20 cellular contexts compared by ENCODE assay signal in genomic region chr2:44352510-44352909, GRCh38. TPM values are rescaled to one million over a fixed set of nuclear protein-coding genes. Genes with fewer than 3 reads are reported as not detected.
DNase-seq lines count a peak whose midpoint lies in the region; ATAC-seq, FAIRE-seq and TF ChIP-seq lines count a peak whose summit lies in the region.
"Had no signal": no experiment of that assay in that cellular context is flagged by ENCODE, and none has a peak within 500 bp of the region (broad histone marks: within the 10 kb centered on the region; RNA-seq: fewer than 3 reads in every experiment).

No MANE protein-coding gene starts in this region.

- ATAC-seq in A549 (no peak), T-helper 17 cell (no peak)
- ATAC-seq in stimulated activated effector memory CD8-positive, alpha-beta T cell treated with anti-CD3 and anti-CD28 coated beads, Interleukin-12 subunit alpha, Interleukin-12 subunit beta, amount 100 ng/mL, for 72 hours, result no peak

- H3K9me2 ChIP-seq in Karpas-422 (replicated peaks; ENCODE audit: insufficient read depth, low read length), result no peaks in the 10 kb centered on the region

- no peak for FAIRE-seq in A549 (lab: Jason Lieb, UNC)
- FAIRE-seq: G401.6, GM12891, GM19239 had no signal

- no peak for TF ChIP-seq CTCF in A549 (IDR thresholded peaks at IDR 0.05)
- TF ChIP-seq CTCF in neutrophil (IDR thresholded peaks at IDR 0.05), result no peak

- no peak for TF ChIP-seq POLR2A in A549 (IDR thresholded peaks at IDR 0.05; ENCODE audit: low read length)

- no peak for TF ChIP-seq RAD21 in A549 (conservative IDR thresholded peaks at IDR 0.05 in 1 of 2, IDR thresholded peaks at IDR 0.05 in 1 of 2)

- H3K36me3 Mint-ChIP-seq in T-helper 17 cell (ENCODE audit: low read depth), result peaks cover 6% of the 10 kb centered on the region
- peaks cover 23% of the 10 kb centered on the region for H3K36me3 Mint-ChIP-seq in stimulated activated effector memory CD8-positive, alpha-beta T cell treated with anti-CD3 and anti-CD28 coated beads, Interleukin-12 subunit alpha, Interleukin-12 subunit beta, amount 100 ng/mL, for 72 hours

- H3K27me3 ChIP-seq in neutrophil, result no peaks in the 10 kb centered on the region
- no peaks in the 10 kb centered on the region for H3K27me3 ChIP-seq in subcutaneous abdominal adipose tissue (ENCODE audit: control insufficient read depth in 5 of 5, insufficient read depth in 4 of 5, low read length in 5 of 5)
- H3K27me3 ChIP-seq in Karpas-422 (ENCODE audit: low read length), result no peaks in the 10 kb centered on the region
- H3K27me3 ChIP-seq: BLaER1 treated with 17β-estradiol and CSF1 and Interleukin-3, amounts not matched to agents 10 nM and 100 nM had no signal

- H3K27me3 Mint-ChIP-seq in T-helper 17 cell, result no peaks in the 10 kb centered on the region
- H3K27me3 Mint-ChIP-seq: B cell, IgD-negative memory B cell had no signal

- H3K4me1 ChIP-seq in A549, result no peaks in the 10 kb centered on the region
- peaks cover 41 to 44% of the 10 kb centered on the region in 2 experiments for H3K4me1 ChIP-seq in neutrophil (ENCODE audit: control insufficient read depth in 1 of 2, insufficient read depth in 1 of 2, low read depth in 1 of 2, low read length in 1 of 2)
- peaks cover 0 to 29% (median 24%) of the 10 kb centered on the region in 5 donors for H3K4me1 ChIP-seq in subcutaneous abdominal adipose tissue (ENCODE audit: control insufficient read depth in 5 of 5, insufficient read depth in 5 of 5, low read length in 5 of 5)
- no peaks in the 10 kb centered on the region for H3K4me1 ChIP-seq in Karpas-422 (ENCODE audit: low read length)
- H3K4me1 ChIP-seq: BLaER1 treated with 17β-estradiol and CSF1 and Interleukin-3, amounts not matched to agents 10 nM and 100 nM had no signal

- H3K9me3 ChIP-seq in A549, result no peaks in the 10 kb centered on the region
- H3K9me3 ChIP-seq in T-helper 17 cell (ENCODE audit: control insufficient read depth, low read length, poor library complexity, severe bottlenecking), result no peaks in the 10 kb centered on the region
- H3K9me3 ChIP-seq in neutrophil, result no peaks in the 10 kb centered on the region
- no peaks in the 10 kb centered on the region for H3K9me3 ChIP-seq in subcutaneous abdominal adipose tissue (ENCODE audit: control insufficient read depth in 5 of 5, low read length in 5 of 5)
- H3K9me3 ChIP-seq in Karpas-422 (ENCODE audit: low read length), result no peaks in the 10 kb centered on the region
- H3K9me3 ChIP-seq: BLaER1 treated with 17β-estradiol and CSF1 and Interleukin-3, amounts not matched to agents 10 nM and 100 nM; HAP-1 had no signal

- H3K4me3 ChIP-seq in A549 (no peak overlapping the region), neutrophil (ENCODE audit: low read depth in 1 of 2, low read length in 1 of 2) (no peak overlapping the region), subcutaneous abdominal adipose tissue (ENCODE audit: low read depth in 1 of 5, low read length in 5 of 5) (no peak overlapping the region), Karpas-422 (ENCODE audit: low read length) (no peak overlapping the region)
- H3K4me3 ChIP-seq: BLaER1 treated with 17β-estradiol and CSF1 and Interleukin-3, amounts not matched to agents 10 nM and 100 nM; GM23248; HAP-1 had no signal

- H3K27ac ChIP-seq in A549, result no peak overlapping the region
- peak overlapping the region; percentile 73 for H3K27ac ChIP-seq in neutrophil
- peak overlapping the region; percentile 71 for H3K27ac ChIP-seq in subcutaneous abdominal adipose tissue (ENCODE audit: low read depth, low read length)
- no peak overlapping the region for H3K27ac ChIP-seq in Karpas-422 (ENCODE audit: low read length)
- H3K27ac ChIP-seq: BLaER1 treated with 17β-estradiol and CSF1 and Interleukin-3, amounts not matched to agents 10 nM and 100 nM; GM23248 had no signal

- TF ChIP-seq EP300 in A549 (IDR thresholded peaks at IDR 0.05), result no peak

- no peaks in the 10 kb centered on the region for H3K9me3 Mint-ChIP-seq in stimulated activated effector memory CD8-positive, alpha-beta T cell treated with anti-CD3 and anti-CD28 coated beads, Interleukin-12 subunit alpha, Interleukin-12 subunit beta, amount 100 ng/mL, for 72 hours
- H3K9me3 Mint-ChIP-seq: CD8-positive, alpha-beta memory T cell; IgD-negative memory B cell had no signal

- peak overlapping the region; percentile 19 for H3K27ac Mint-ChIP-seq in T-helper 17 cell
- H3K27ac Mint-ChIP-seq in stimulated activated effector memory CD8-positive, alpha-beta T cell treated with anti-CD3 and anti-CD28 coated beads, Interleukin-12 subunit alpha, Interleukin-12 subunit beta, amount 100 ng/mL, for 72 hours, result no peak overlapping the region
- H3K27ac Mint-ChIP-seq: B cell, IgD-negative memory B cell had no signal

- H4K20me1 ChIP-seq in Karpas-422 (ENCODE audit: insufficient read depth, low read depth, low read length), result no peaks in the 10 kb centered on the region

- H3K9ac ChIP-seq in subcutaneous abdominal adipose tissue (ENCODE audit: low read length in 5 of 5) (no peak overlapping the region), Karpas-422 (ENCODE audit: low read length) (no peak overlapping the region)
- H3K9ac ChIP-seq: BLaER1 treated with 17β-estradiol and CSF1 and Interleukin-3, amounts not matched to agents 10 nM and 100 nM; GM23248 had no signal

- H3K4me2 ChIP-seq in A549, result no peak overlapping the region
- no peak overlapping the region for H3K4me2 ChIP-seq in Karpas-422 (ENCODE audit: low read depth, low read length, poor library complexity, severe bottlenecking)
- H3K4me2 ChIP-seq: BLaER1 treated with 17β-estradiol and CSF1 and Interleukin-3, amounts not matched to agents 10 nM and 100 nM had no signal

- H3K4me1 Mint-ChIP-seq in T-helper 17 cell, result peaks cover 35% of the 10 kb centered on the region
- H3K4me1 Mint-ChIP-seq in stimulated activated effector memory CD8-positive, alpha-beta T cell treated with anti-CD3 and anti-CD28 coated beads, Interleukin-12 subunit alpha, Interleukin-12 subunit beta, amount 100 ng/mL, for 72 hours, result peaks cover 35% of the 10 kb centered on the region

- DNase-seq in A549 (ENCODE audit: low read depth in 1 of 2, low spot score in 1 of 2), result no peak
- DNase-seq in T-helper 17 cell, result no peak
- no peak for DNase-seq in NCI-H1417 (lab: John Stamatoyannopoulos, UW)
- DNase-seq in NCI-H2171 (lab: John Stamatoyannopoulos, UW), result no peak
- DNase-seq in Karpas-422, result no peak
- DNase-seq in stimulated activated effector memory CD8-positive, alpha-beta T cell treated with anti-CD3 and anti-CD28 coated beads, Interleukin-12 subunit alpha, Interleukin-12 subunit beta, amount 100 ng/mL, for 72 hours (ENCODE audit: low spot score in 2 of 2), result no peak
- DNase-seq: 8988T; CD8-positive, alpha-beta memory T cell; COR-L47; DMS 273 treated with DMSO at 0.1 percent for 48 hours had no signal

- CTCF ChIA-PET in A549 (lab: Yijun Ruan, JAX), result interaction anchor here (1.1 to 2.1 kb wide), 6 partner anchors 9 to 127 kb away, joined by 3 to 9 read pairs (median 3); partner anchors contain the start of genes CAMKMT and PREPL

- WGBS in A549 (ENCODE audit: missing lambda C conversion rate), result 86% methylated on average over 1 of the region's 1 CpG

- H3K36me3 ChIP-seq in neutrophil (no peaks in the 10 kb centered on the region), subcutaneous abdominal adipose tissue (ENCODE audit: control insufficient read depth in 5 of 5, insufficient read depth in 5 of 5, low read length in 5 of 5) (no peaks in the 10 kb centered on the region), Karpas-422 (ENCODE audit: insufficient read depth, low read length) (no peaks in the 10 kb centered on the region)
- H3K36me3 ChIP-seq: HAP-1 had no signal

- H2AFZ ChIP-seq in Karpas-422 (ENCODE audit: low read length), result no peak overlapping the region
- H2AFZ ChIP-seq: GM23248 had no signal

- POLR2A ChIA-PET in A549 (lab: Yijun Ruan, JAX), result interaction anchor here (1.7 kb wide), 1 partner anchor 9 kb away, joined by 11 read pairs; the partner anchor contains the start of genes CAMKMT and PREPL

- no peak overlapping the region for H3K4me3 Mint-ChIP-seq in T-helper 17 cell
- H3K4me3 Mint-ChIP-seq in stimulated activated effector memory CD8-positive, alpha-beta T cell treated with anti-CD3 and anti-CD28 coated beads, Interleukin-12 subunit alpha, Interleukin-12 subunit beta, amount 100 ng/mL, for 72 hours, result no peak overlapping the region
- H3K4me3 Mint-ChIP-seq: B cell; CD8-positive, alpha-beta memory T cell; IgD-negative memory B cell had no signal

- H3K79me2 ChIP-seq in Karpas-422 (ENCODE audit: low read length), result peaks cover 94% of the 10 kb centered on the region

TF ChIP-seq in A549, 52 proteins besides CTCF, POLR2A, EP300 and RAD21:
- TF ChIP-seq MAFK (IDR thresholded peaks at IDR 0.05; ENCODE audit: partially characterized antibody) (peak; percentile 53), HEYL (CRISPR knock-in tag; IDR thresholded peaks at IDR 0.05) (no peak)

RNA-seq across cellular contexts. Expression of gene PREPL, which starts 8.8 kb away (rescaled TPM):
- polyA plus RNA-seq in A549 (2011; rRNA removed) (78.8 and 92.7 TPM in 2 replicates), A549 (2017; fragmentation: RNase III; extraction: RNeasy Plus Mini Kit Qiagen cat#74134 plus additional on column Dnase treatment) (28.7 to 31.1 TPM (median 29.6 TPM) in 3 replicates)
- polyA plus RNA-seq in A549 (2012; cell fraction: cytosol; rRNA removed), result 10.6 and 10.9 TPM in 2 replicates
- polyA plus RNA-seq in A549 (2012; cell fraction: nucleus; rRNA removed), result 7.5 and 11.2 TPM in 2 replicates
- polyA minus RNA-seq in A549 (2011; rRNA and poly(A)+ RNA removed), result 28.5 and 29.6 TPM in 2 replicates
- 10 to 100 TPM; 21.3 to 23.4 TPM for total RNA-seq in T-helper 17 cell
- 35.0 and 80.8 TPM in 2 replicates for total RNA-seq in Karpas-422 (2014; rRNA removed; shearing (Covaris generic); ENCODE audit: low replicate concordance)

RNA-seq across cellular contexts. Expression of gene CAMKMT, which starts 9.2 kb away (rescaled TPM):
- polyA plus RNA-seq in A549 (2011; rRNA removed) (10.0 and 15.7 TPM in 2 replicates), A549 (2017; fragmentation: RNase III; extraction: RNeasy Plus Mini Kit Qiagen cat#74134 plus additional on column Dnase treatment) (6.2 to 6.7 TPM (median 6.5 TPM) in 3 replicates)
- 3.7 and 4.3 TPM in 2 replicates for polyA plus RNA-seq in A549 (2012; cell fraction: cytosol; rRNA removed)
- polyA plus RNA-seq in A549 (2012; cell fraction: nucleus; rRNA removed), result 2.4 and 3.2 TPM in 2 replicates
- polyA minus RNA-seq in A549 (2011; rRNA and poly(A)+ RNA removed), result 9.4 and 10.2 TPM in 2 replicates
- total RNA-seq in T-helper 17 cell, result 10 to 100 TPM; 14.8 to 19.8 TPM
- 12.3 and 30.8 TPM in 2 replicates for total RNA-seq in Karpas-422 (2014; rRNA removed; shearing (Covaris generic); ENCODE audit: low replicate concordance)

Comparison
In these comparisons a context has a peak if more than half of its experiments do, and no peak if none do; other contexts are left out.
1. H3K27ac ChIP-seq: peak in neutrophil (single experiment) and subcutaneous abdominal adipose tissue (single experiment); none in A549 (0 of 2) and Karpas-422 (single experiment).